ENCODE assay signal across 1 cellular context in genomic region chr1:86811539-86811938, GRCh38.
TF ChIP-seq lines count a peak whose summit lies in the region.

No MANE protein-coding gene starts in this region.

TF ChIP-seq in GM23338, 12 proteins besides CTCF, POLR2A, EP300 and RAD21 (continued from another document):
- TF ChIP-seq ZNF114 (CRISPR knock-in tag; IDR thresholded peaks at IDR 0.05) (no peak), ZNF462 (CRISPR knock-in tag; IDR thresholded peaks at IDR 0.05) (no peak), NANOG (IDR thresholded peaks at IDR 0.05; ENCODE audit: borderline replicate concordance) (no peak), JUNB (IDR thresholded peaks at IDR 0.05; ENCODE audit: unreplicated experiment) (no peak), ETS1 (IDR thresholded peaks at IDR 0.05) (no peak), EZH2phosphoT487 (IDR thresholded peaks at IDR 0.05; ENCODE audit: unreplicated experiment) (no peak)
